ENCODE assay signal across 27 cellular contexts in genomic region chr2:1079873-1080799, GRCh38.
"Had no signal": no experiment of that assay in that cellular context is flagged by ENCODE, and none has a peak within 500 bp of the region (broad histone marks: within the 10 kb centered on the region; RNA-seq: fewer than 3 reads in every experiment).

No MANE protein-coding gene starts in this region.

- H3K27me3 ChIP-seq: adrenal gland, breast epithelium, SJCRH30 had no signal

- H3K9me3 ChIP-seq: adrenal gland, breast epithelium, Peyer's patch, SJCRH30 had no signal

- H3K4me1 Mint-ChIP-seq: activated naive CD8-positive, alpha-beta T cell treated with anti-CD3 and anti-CD28 coated beads, Interleukin-2, amount 10 ng/mL, durations not matched to agents 7 days and 5 days had no signal

- H3K36me3 Mint-ChIP-seq: activated naive CD8-positive, alpha-beta T cell treated with anti-CD3 and anti-CD28 coated beads, Interleukin-2, amount 10 ng/mL, durations not matched to agents 7 days and 5 days had no signal

- H3K9me3 Mint-ChIP-seq: activated CD8-positive, alpha-beta T cell treated with anti-CD3 and anti-CD28 coated beads for 36 hours; activated naive CD8-positive, alpha-beta T cell treated with anti-CD3 and anti-CD28 coated beads, Interleukin-2, amount 10 ng/mL, durations not matched to agents 7 days and 5 days had no signal

- H3K27ac ChIP-seq: adrenal gland, breast epithelium, Peyer's patch, RWPE1, SJCRH30, VCaP had no signal

- H3K4me3 Mint-ChIP-seq: activated CD8-positive, alpha-beta T cell treated with anti-CD3 and anti-CD28 coated beads for 36 hours; activated naive CD8-positive, alpha-beta T cell treated with anti-CD3 and anti-CD28 coated beads, Interleukin-2, amount 10 ng/mL, durations not matched to agents 7 days and 5 days had no signal

- H3K27me3 Mint-ChIP-seq: activated CD8-positive, alpha-beta T cell treated with anti-CD3 and anti-CD28 coated beads for 36 hours; activated naive CD8-positive, alpha-beta T cell treated with anti-CD3 and anti-CD28 coated beads, Interleukin-2, amount 10 ng/mL, durations not matched to agents 7 days and 5 days had no signal

- H3K4me1 ChIP-seq: adrenal gland, breast epithelium, Peyer's patch, SJCRH30 had no signal

- H3K36me3 ChIP-seq: adrenal gland, breast epithelium, Peyer's patch, SJCRH30 had no signal

- DNase-seq: activated CD4-positive, CD25-positive, alpha-beta regulatory T cell; activated CD8-positive, alpha-beta memory T cell treated with anti-CD3 and anti-CD28 coated beads, Interleukin-2, amount 50 U/mL, for 48 hours; activated CD8-positive, alpha-beta T cell treated with anti-CD3 and anti-CD28 coated beads for 36 hours; activated naive CD4-positive, alpha-beta T cell treated with anti-CD3 and anti-CD28 coated beads, Interleukin-2, amount 50 U/mL, for 16 hours; activated naive CD8-positive, alpha-beta T cell treated with anti-CD3 and anti-CD28 coated beads, Interleukin-2, amount 10 ng/mL, durations not matched to agents 7 days and 5 days; activated T-cell treated with anti-CD3 and anti-CD28 coated beads, Interleukin-2, amount 50 U/mL, for 1 hour; adrenal gland; anterior cingulate cortex; central memory CD4-positive, alpha-beta T cell; MV-4-11; NCI-H1092 treated with DMSO at 0.1 percent for 48 hours; NCI-H1417 treated with DMSO at 0.1 percent for 48 hours; NCI-H1694; NCI-H2029; NCI-H2107; NCI-H345; NCI-H510A; NCI-H526 treated with DMSO at 0.1 percent for 48 hours; NCI-H82; Peyer's patch; Right ventricle myocardium superior; SJCRH30; SK-N-SH; T-helper 1 cell had no signal

- H3K4me3 ChIP-seq: adrenal gland, breast epithelium, Peyer's patch, SJCRH30 had no signal

- ATAC-seq: activated CD8-positive, alpha-beta T cell treated with anti-CD3 and anti-CD28 coated beads for 36 hours had no signal

- H3K27ac Mint-ChIP-seq: activated CD8-positive, alpha-beta T cell treated with anti-CD3 and anti-CD28 coated beads for 36 hours; activated naive CD8-positive, alpha-beta T cell treated with anti-CD3 and anti-CD28 coated beads, Interleukin-2, amount 10 ng/mL, durations not matched to agents 7 days and 5 days had no signal
